8 cellular contexts compared by ENCODE assay signal in genomic region chr16:85055503-85056210, GRCh38. TPM values are rescaled to one million over a fixed set of nuclear protein-coding genes. Genes with fewer than 3 reads are reported as not detected.
DNase-seq lines count a peak whose midpoint lies in the region; ATAC-seq and TF ChIP-seq lines count a peak whose summit lies in the region.

No MANE protein-coding gene starts in this region.

- no peaks in the 10 kb centered on the region for H3K9me3 Mint-ChIP-seq in activated T-helper 2 cell treated with anti-CD3 and anti-CD28 coated beads, Interferon-gamma antibody, Interleukin-2, Interleukin-4, amounts not matched to agents 10 μg/mL and 5 μg/mL and 100 μg/mL, durations not matched to agents 14 hours and 24 hours and 36 hours
- no peaks in the 10 kb centered on the region for H3K9me3 Mint-ChIP-seq in glutamatergic neuron (ENCODE audit: unreplicated experiment)

- H4K20me1 ChIP-seq in PC-9 (ENCODE audit: insufficient read depth): no peaks in the 10 kb centered on the region

- WGBS in urinary bladder: 27% methylated on average over 14 of the region's 14 CpGs

- H3K4me1 Mint-ChIP-seq in activated T-helper 2 cell treated with anti-CD3 and anti-CD28 coated beads, Interferon-gamma antibody, Interleukin-2, Interleukin-4, amounts not matched to agents 10 μg/mL and 5 μg/mL and 100 μg/mL, durations not matched to agents 14 hours and 24 hours and 36 hours (ENCODE audit: low read depth): peaks cover 35% of the 10 kb centered on the region
- H3K4me1 Mint-ChIP-seq in glutamatergic neuron (ENCODE audit: low read depth, unreplicated experiment): peaks cover 37% of the 10 kb centered on the region

- DNase-seq in GM06990 (ENCODE audit: extremely low read depth, insufficient read length): peak; percentile 64
- DNase-seq in PC-9: peak; percentile 22 to 37
- DNase-seq in activated T-helper 2 cell treated with anti-CD3 and anti-CD28 coated beads, Interferon-gamma antibody, Interleukin-2, Interleukin-4, amounts not matched to agents 10 μg/mL and 5 μg/mL and 100 μg/mL, durations not matched to agents 14 hours and 24 hours and 36 hours (ENCODE audit: low spot score): peak; percentile 85
- DNase-seq in glutamatergic neuron: no peak
- DNase-seq in renal cortical epithelial cell (ENCODE audit: low read depth): peak; percentile 37
- DNase-seq in HAP-1 (ENCODE audit: low spot score in 2 of 2): no peak

- peaks cover 16% of the 10 kb centered on the region for H3K4me1 ChIP-seq in PC-9 (replicated peaks; ENCODE audit: insufficient read depth)
- peaks cover 2% of the 10 kb centered on the region for H3K4me1 ChIP-seq in urinary bladder (ENCODE audit: insufficient read depth)
- H3K4me1 ChIP-seq in HAP-1: no peaks in the 10 kb centered on the region; the same call in 1 of the 2 replicates

- CTCF ChIA-PET in PC-9 (lab: Charles Lee): interaction anchor here (1.0 kb wide), 1 partner anchor 301 kb away, joined by 3 read pairs; no protein-coding TSS in a partner anchor

- H3K27ac Mint-ChIP-seq in activated T-helper 2 cell treated with anti-CD3 and anti-CD28 coated beads, Interferon-gamma antibody, Interleukin-2, Interleukin-4, amounts not matched to agents 10 μg/mL and 5 μg/mL and 100 μg/mL, durations not matched to agents 14 hours and 24 hours and 36 hours: peak overlapping the region; percentile 80
- H3K27ac Mint-ChIP-seq in glutamatergic neuron (ENCODE audit: unreplicated experiment): no peak overlapping the region

- peak overlapping the region; percentile 23; the same call in 1 of the 2 replicates for H3K4me3 ChIP-seq in GM06990 (replicated peaks; ENCODE audit: low read depth, low read length)
- H3K4me3 ChIP-seq in PC-9: peak overlapping the region; percentile 42; the same call in 1 of the 2 replicates
- H3K4me3 ChIP-seq in urinary bladder (ENCODE audit: low read depth, low read length): no peak overlapping the region
- H3K4me3 ChIP-seq in HAP-1: no peak overlapping the region

- H3K9me3 ChIP-seq in PC-9 (ENCODE audit: insufficient read depth, low read depth): no peaks in the 10 kb centered on the region
- H3K9me3 ChIP-seq in HAP-1: no peaks in the 10 kb centered on the region

- in situ Hi-C loops in HAP-1 (cut with MboI; ENCODE audit: low sequenced_read_pairs): no loop called here

- H3K4me2 ChIP-seq in PC-9: peak overlapping the region; percentile 65

- H3K36me3 ChIP-seq in GM06990 (ENCODE audit: control insufficient read depth, insufficient read depth, low read length): no peaks in the 10 kb centered on the region
- no peaks in the 10 kb centered on the region for H3K36me3 ChIP-seq in PC-9 (ENCODE audit: low read depth)
- H3K36me3 ChIP-seq in urinary bladder (ENCODE audit: insufficient read depth): no peaks in the 10 kb centered on the region
- no peaks in the 10 kb centered on the region for H3K36me3 ChIP-seq in HAP-1 (replicated peaks)

- H3K27me3 ChIP-seq in GM06990 (replicated peaks; ENCODE audit: control insufficient read depth, insufficient read depth, low read length): no peaks in the 10 kb centered on the region; the same call in 1 of the 2 replicates
- H3K27me3 ChIP-seq in PC-9 (ENCODE audit: insufficient read depth, low read depth): no peaks in the 10 kb centered on the region
- no peaks in the 10 kb centered on the region for H3K27me3 ChIP-seq in HAP-1 (ENCODE audit: low read depth)

- H3F3A ChIP-seq in PC-9 (ENCODE audit: insufficient read depth, low read depth): peaks cover 7% of the 10 kb centered on the region; the same call in 1 of the 2 replicates

- no TSS peak for BruUV-seq in PC-9 (replicated peaks; lab: Mats Ljungman, UMichigan)

- H3K27me3 Mint-ChIP-seq in activated T-helper 2 cell treated with anti-CD3 and anti-CD28 coated beads, Interferon-gamma antibody, Interleukin-2, Interleukin-4, amounts not matched to agents 10 μg/mL and 5 μg/mL and 100 μg/mL, durations not matched to agents 14 hours and 24 hours and 36 hours (ENCODE audit: low read depth): peaks cover 12% of the 10 kb centered on the region
- H3K27me3 Mint-ChIP-seq in glutamatergic neuron (ENCODE audit: unreplicated experiment): peaks cover 4% of the 10 kb centered on the region

- intact Hi-C loops in PC-9 (cut with micrococcal nuclease; ENCODE audit: unreplicated experiment): no loop called here
- intact Hi-C loops in activated T-helper 2 cell treated with anti-CD3 and anti-CD28 coated beads, Interferon-gamma antibody, Interleukin-2, Interleukin-4, amounts not matched to agents 10 μg/mL and 5 μg/mL and 100 μg/mL, durations not matched to agents 14 hours and 24 hours and 36 hours (cut with micrococcal nuclease): loop anchor here (1.0 to 2.0 kb wide), 3 partner anchors 26 to 39 kb away; no protein-coding TSS in a partner anchor

- 0 out of 2 replicates have a peak overlapping the region, but pooled peaks have one; percentile 23 for H3K27ac ChIP-seq in PC-9
- peak overlapping the region; percentile 71 for H3K27ac ChIP-seq in urinary bladder (ENCODE audit: low read depth)

- peaks cover 25% of the 10 kb centered on the region for H3K36me3 Mint-ChIP-seq in activated T-helper 2 cell treated with anti-CD3 and anti-CD28 coated beads, Interferon-gamma antibody, Interleukin-2, Interleukin-4, amounts not matched to agents 10 μg/mL and 5 μg/mL and 100 μg/mL, durations not matched to agents 14 hours and 24 hours and 36 hours (ENCODE audit: low read depth)
- no peaks in the 10 kb centered on the region for H3K36me3 Mint-ChIP-seq in glutamatergic neuron (ENCODE audit: unreplicated experiment)

- H2AFZ ChIP-seq in PC-9: peak overlapping the region; percentile 56; the same call in 1 of the 2 replicates

- peak overlapping the region; percentile 37 for H3K4me3 Mint-ChIP-seq in activated T-helper 2 cell treated with anti-CD3 and anti-CD28 coated beads, Interferon-gamma antibody, Interleukin-2, Interleukin-4, amounts not matched to agents 10 μg/mL and 5 μg/mL and 100 μg/mL, durations not matched to agents 14 hours and 24 hours and 36 hours (ENCODE audit: low read depth)
- peak overlapping the region; percentile 49 for H3K4me3 Mint-ChIP-seq in glutamatergic neuron (ENCODE audit: unreplicated experiment)

- ATAC-seq in HG02678 (IDR thresholded peaks at IDR 0.05; ENCODE audit: unreplicated experiment): peak; percentile 92

- TF ChIP-seq CTCF in GM06990 (IDR thresholded peaks at IDR 0.05; ENCODE audit: insufficient read depth, low read length, poor library complexity, severe bottlenecking): no peak
- TF ChIP-seq CTCF in PC-9 (conservative IDR thresholded peaks at IDR 0.05): no peak
- TF ChIP-seq CTCF in glutamatergic neuron (IDR thresholded peaks at IDR 0.05; ENCODE audit: partially characterized antibody, unreplicated experiment): no peak

- POLR2A ChIA-PET in PC-9 (lab: Charles Lee; ENCODE audit: unreplicated experiment): interaction anchor here (0.6 kb wide), 3 partner anchors 31 to 557 kb away, joined by 3 to 5 read pairs (median 4); partner anchors contain the start of gene GSE1

- no peaks in the 10 kb centered on the region for H3K79me2 ChIP-seq in PC-9 (ENCODE audit: low read depth)

- no peaks in the 10 kb centered on the region for H3K9me2 ChIP-seq in PC-9 (ENCODE audit: insufficient read depth)

RNA-seq across cellular contexts. Expression of gene KIAA0513, which starts 28.1 kb away (rescaled TPM):
- 4.2 and 4.3 TPM in 2 replicates for total RNA-seq in PC-9 (2021)
- 12.8 and 13.6 TPM in 2 replicates for total RNA-seq in activated T-helper 2 cell treated with anti-CD3 and anti-CD28 coated beads, Interferon-gamma antibody, Interleukin-2, Interleukin-4, amounts not matched to agents 10 μg/mL and 5 μg/mL and 100 μg/mL, durations not matched to agents 14 hours and 24 hours and 36 hours
- total RNA-seq in glutamatergic neuron (ENCODE audit: unreplicated experiment): 56.1 TPM
- total RNA-seq in renal cortical epithelial cell: 7.5 and 20.3 TPM in 2 replicates
- total RNA-seq in urinary bladder: 9.8 TPM
- polyA plus RNA-seq in urinary bladder: 19.9 TPM

RNA-seq across cellular contexts. Expression of gene ZDHHC7, which starts 44.3 kb away (rescaled TPM):
- 79.3 and 85.1 TPM in 2 replicates for total RNA-seq in PC-9 (2021)
- total RNA-seq in activated T-helper 2 cell treated with anti-CD3 and anti-CD28 coated beads, Interferon-gamma antibody, Interleukin-2, Interleukin-4, amounts not matched to agents 10 μg/mL and 5 μg/mL and 100 μg/mL, durations not matched to agents 14 hours and 24 hours and 36 hours: 29.1 and 30.0 TPM in 2 replicates
- total RNA-seq in glutamatergic neuron (ENCODE audit: unreplicated experiment): 43.6 TPM
- total RNA-seq in renal cortical epithelial cell: 133 and 137 TPM in 2 replicates
- 31.1 TPM for total RNA-seq in urinary bladder
- 49.7 TPM for polyA plus RNA-seq in urinary bladder

RNA-seq across cellular contexts. Expression of gene CIBAR2, which starts 56.6 kb away (rescaled TPM):
- not detected in 2 replicates for total RNA-seq in PC-9 (2021)
- total RNA-seq in activated T-helper 2 cell treated with anti-CD3 and anti-CD28 coated beads, Interferon-gamma antibody, Interleukin-2, Interleukin-4, amounts not matched to agents 10 μg/mL and 5 μg/mL and 100 μg/mL, durations not matched to agents 14 hours and 24 hours and 36 hours: not detected in 2 replicates
- total RNA-seq in glutamatergic neuron (ENCODE audit: unreplicated experiment): not detected
- not detected in 2 replicates for total RNA-seq in renal cortical epithelial cell
- not detected for total RNA-seq in urinary bladder
- polyA plus RNA-seq in urinary bladder: not detected

Comparison
In these comparisons a context has a peak if more than half of its experiments do, and no peak if none do; other contexts are left out.
1. DNase-seq: peak in GM06990 (single experiment), PC-9 (2 of 2), activated T-helper 2 cell treated with anti-CD3 and anti-CD28 coated beads, Interferon-gamma antibody, Interleukin-2, Interleukin-4, amounts not matched to agents 10 μg/mL and 5 μg/mL and 100 μg/mL, durations not matched to agents 14 hours and 24 hours and 36 hours (single experiment) and renal cortical epithelial cell (single experiment); none in glutamatergic neuron (single experiment) and HAP-1 (0 of 2).
2. H3K4me3 ChIP-seq: peak in GM06990 (single experiment) and PC-9 (single experiment); none in urinary bladder (single experiment) and HAP-1 (single experiment).